In genomic region chr3:37173806-37174205, GRCh38 we compare ENCODE assay signal across 12 cellular contexts. TPM values are rescaled to one million over a fixed set of nuclear protein-coding genes. Genes with fewer than 3 reads are reported as not detected.
DNase-seq lines count a peak whose midpoint lies in the region; ATAC-seq, FAIRE-seq and TF ChIP-seq lines count a peak whose summit lies in the region.
"Had no signal": no experiment of that assay in that cellular context is flagged by ENCODE, and none has a peak within 500 bp of the region (broad histone marks: within the 10 kb centered on the region; RNA-seq: fewer than 3 reads in every experiment).

No MANE protein-coding gene starts in this region.

- ATAC-seq in heart right ventricle (no peak), Right ventricle myocardium inferior (no peak)

- no peak for TF ChIP-seq CTCF in heart right ventricle (IDR thresholded peaks at IDR 0.05)
- no peak for TF ChIP-seq CTCF in bronchial epithelial cell (IDR thresholded peaks at IDR 0.05; ENCODE audit: insufficient read depth, low read length, severe bottlenecking)
- no peak for TF ChIP-seq CTCF in vagina (IDR thresholded peaks at IDR 0.05)

- intact Hi-C loops in heart right ventricle (cut with DNase I), result loop anchor here in 2 of 10 donors (5.0 kb wide), 2 partner anchors 37 to 182 kb away; partner anchors contain the start of genes EPM2AIP1 (in 1 of the 2) and MLH1 (in 1 of the 2)
- intact Hi-C loops in Right ventricle myocardium inferior (cut with DNase I), result no loop called here
- intact Hi-C loops in vagina (cut with DNase I), result no loop called here

- DNase-seq in heart right ventricle, result no peak
- DNase-seq in Right ventricle myocardium inferior (ENCODE audit: missing footprints), result no peak
- DNase-seq in bronchial epithelial cell (ENCODE audit: low read depth), result peak; percentile 64
- no peak for DNase-seq in mesenchymal stem cell
- DNase-seq in vagina (ENCODE audit: extremely low spot score in 2 of 2), result no peak
- DNase-seq in NCI-H748 treated with DMSO at 0.1 percent for 48 hours (lab: John Stamatoyannopoulos, UW), result no peak
- no peak for DNase-seq in activated CD4-positive, alpha-beta T cell treated with anti-CD3 and anti-CD28 coated beads for 4 hours
- no peak for DNase-seq in stimulated activated naive CD4-positive, alpha-beta T cell (lab: John Stamatoyannopoulos, UW)
- DNase-seq: activated CD8-positive, alpha-beta memory T cell treated with anti-CD3 and anti-CD28 coated beads, Interleukin-2, amount 50 U/mL, for 4 hours; NCI-H2107; stimulated activated CD4-positive, alpha-beta T cell treated with anti-CD3 and anti-CD28 coated beads, Interleukin-1b, Interleukin-23, amount 100 ng/mL, for 48 hours had no signal

- H3K79me1 ChIP-seq in mesenchymal stem cell (replicated peaks; ENCODE audit: low read length, poor library complexity, severe bottlenecking), result peaks cover 4% of the 10 kb centered on the region

- H3K4me1 ChIP-seq in heart right ventricle, result peaks cover 0 to 81% (median 68%) of the 10 kb centered on the region in 9 donors
- peaks cover 2% of the 10 kb centered on the region for H3K4me1 ChIP-seq in mesenchymal stem cell (ENCODE audit: control insufficient read depth, insufficient read depth, low read depth, low read length)
- peaks cover 80% of the 10 kb centered on the region for H3K4me1 ChIP-seq in vagina

- H3K36me3 ChIP-seq in heart right ventricle (peaks cover 0 to 36% (median 6%) of the 10 kb centered on the region in 9 donors), bronchial epithelial cell (ENCODE audit: control insufficient read depth, insufficient read depth, low read length) (peaks cover 5% of the 10 kb centered on the region), mesenchymal stem cell (ENCODE audit: control insufficient read depth in 1 of 2, insufficient read depth in 2 of 2, low read depth in 1 of 2, low read length in 2 of 2) (peaks cover 7 to 33% of the 10 kb centered on the region in 2 experiments), vagina (peaks cover 0 to 3% of the 10 kb centered on the region in 2 donors)

- no peak overlapping the region for H2AK5ac ChIP-seq in mesenchymal stem cell (ENCODE audit: low read length, severe bottlenecking)

- H3K9me3 ChIP-seq in heart right ventricle (no peaks in the 10 kb centered on the region), mesenchymal stem cell (ENCODE audit: control insufficient read depth, low read length) (no peaks in the 10 kb centered on the region), vagina (no peaks in the 10 kb centered on the region)

- H2BK120ac ChIP-seq in mesenchymal stem cell (ENCODE audit: low read depth, low read length), result no peak overlapping the region

- no peak overlapping the region for H2BK5ac ChIP-seq in mesenchymal stem cell (ENCODE audit: low read depth, low read length, poor library complexity, severe bottlenecking)

- TF ChIP-seq POLR2A in vagina (IDR thresholded peaks at IDR 0.05), result no peak

- no peak overlapping the region for H2BK12ac ChIP-seq in mesenchymal stem cell (ENCODE audit: low read length in 2 of 2)

- no peak overlapping the region for H4K91ac ChIP-seq in mesenchymal stem cell (ENCODE audit: low read length)

- no peak overlapping the region for H3K18ac ChIP-seq in mesenchymal stem cell (ENCODE audit: low read depth in 1 of 2, low read length in 2 of 2)

- no peak overlapping the region for H2AFZ ChIP-seq in mesenchymal stem cell (ENCODE audit: low read depth, low read length)

- no peak for FAIRE-seq in bronchial epithelial cell (lab: Jason Lieb, UNC)

- peak overlapping the region in 5 of 10 donors; percentile 15 to 98 (median 96) for H3K27ac ChIP-seq in heart right ventricle
- H3K27ac ChIP-seq in mesenchymal stem cell (ENCODE audit: low read length, poor library complexity, severe bottlenecking), result no peak overlapping the region
- H3K27ac ChIP-seq in vagina, result peak overlapping the region; percentile 96

- no peak overlapping the region for H4K8ac ChIP-seq in mesenchymal stem cell (ENCODE audit: low read length)

- H3K27me3 ChIP-seq in heart right ventricle, result no peaks in the 10 kb centered on the region
- no peaks in the 10 kb centered on the region for H3K27me3 ChIP-seq in bronchial epithelial cell (ENCODE audit: control insufficient read depth, insufficient read depth, low read length)
- no peaks in the 10 kb centered on the region for H3K27me3 ChIP-seq in mesenchymal stem cell (ENCODE audit: control insufficient read depth in 1 of 2, insufficient read depth in 1 of 2, low read length in 2 of 2)
- no peaks in the 10 kb centered on the region for H3K27me3 ChIP-seq in vagina

- H3K4me3 ChIP-seq in heart right ventricle (peak overlapping the region in 7 of 10 donors; percentile 87 to 99 (median 96)), bronchial epithelial cell (ENCODE audit: low read depth, low read length) (no peak overlapping the region), mesenchymal stem cell (ENCODE audit: insufficient read depth in 1 of 2, low read depth in 1 of 2, low read length in 2 of 2) (peak overlapping the region in 1 of 2 experiments; percentile 98), vagina (peak overlapping the region in 1 of 2 donors; percentile 98)
- H3K4me3 ChIP-seq: lung had no signal

- H3K9ac ChIP-seq in mesenchymal stem cell (ENCODE audit: low read length), result peak overlapping the region; percentile 98

- no peak overlapping the region for H3K4ac ChIP-seq in mesenchymal stem cell (ENCODE audit: low read depth in 1 of 2, low read length in 2 of 2)

- no peak overlapping the region for H2BK15ac ChIP-seq in mesenchymal stem cell (ENCODE audit: low read depth, poor library complexity, severe bottlenecking)

- H3K14ac ChIP-seq in mesenchymal stem cell (ENCODE audit: low read length in 2 of 2), result no peak overlapping the region

- 22 to 34% methylated on average over 3 of the region's 3 CpGs for WGBS in heart right ventricle, 2 donors
- WGBS in mesenchymal stem cell, result 100% methylated on average over 3 of the region's 3 CpGs

- no peak overlapping the region for H3K4me2 ChIP-seq in mesenchymal stem cell (ENCODE audit: low read length, poor library complexity, severe bottlenecking)

- no peak overlapping the region for H3K23ac ChIP-seq in mesenchymal stem cell (ENCODE audit: low read length in 2 of 2)

RNA-seq across cellular contexts. Expression of gene LRRFIP2, which starts 0.6 kb away (rescaled TPM):
- total RNA-seq in heart right ventricle (100 to 1,000 TPM; 105 to 199 (median 127) TPM), Right ventricle myocardium inferior (146 TPM), bronchial epithelial cell (67.7 and 113 TPM in 2 replicates), vagina (74.2 TPM)
- polyA plus RNA-seq in heart right ventricle, result 100 to 1,000 TPM in 1 of 2 donors, 10 to 100 TPM in 1; 63.2 to 129 TPM
- polyA plus RNA-seq in mesenchymal stem cell (2013, experiment 1 of 2), result 50.9 TPM
- polyA plus RNA-seq in mesenchymal stem cell (2013, experiment 2 of 2), result 49.6 TPM
